Comparison of ENCODE assay signal across 8 cellular contexts in the genomic region with DNA sequence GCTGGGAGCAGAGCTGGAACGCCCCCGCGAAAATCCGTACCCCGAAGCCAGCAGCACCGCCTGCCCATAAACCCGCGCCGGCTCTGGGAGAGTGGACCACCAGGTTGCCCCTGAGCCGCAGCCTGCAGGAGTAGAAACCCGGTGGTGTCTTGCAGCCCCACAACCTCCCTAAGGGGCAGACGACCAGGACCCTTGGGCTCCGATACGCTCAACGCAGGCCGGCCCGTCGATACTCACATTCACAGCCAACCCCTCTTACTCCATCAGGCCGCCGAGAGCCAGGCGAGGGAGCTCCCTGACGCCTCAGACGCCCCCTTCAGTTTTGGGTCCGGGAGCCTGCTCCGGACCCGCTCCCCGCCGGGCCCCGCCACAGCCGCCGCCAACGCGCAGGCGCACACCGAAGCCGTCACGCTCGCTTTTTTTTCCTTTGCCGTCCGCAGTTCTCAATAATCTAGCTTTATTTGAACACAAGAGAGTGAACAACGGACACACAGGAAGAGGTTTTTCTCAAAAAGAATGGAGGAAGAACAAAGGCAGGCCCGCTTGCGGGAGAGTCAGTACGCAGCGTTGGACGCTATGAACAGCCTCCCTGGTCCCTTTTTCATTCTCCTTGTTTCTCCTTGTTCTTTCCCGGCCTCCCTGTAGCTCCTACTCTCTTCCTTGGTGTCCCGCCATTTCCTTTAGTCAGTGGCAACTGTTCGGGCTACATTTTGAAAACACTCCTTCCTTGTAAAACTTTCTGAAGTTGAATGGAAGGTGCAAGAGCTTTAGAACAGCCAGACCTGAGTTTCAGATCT. TPM values are rescaled to one million over a fixed set of nuclear protein-coding genes. Genes with fewer than 3 reads are reported as not detected.
DNase-seq lines count a peak whose midpoint lies in the region; ATAC-seq and TF ChIP-seq lines count a peak whose summit lies in the region.

Gene ZNF106 (minus strand): TSS at position 399 of the 797 bp plus-strand sequence. CDS start 18,852 bp downstream, outside the sequence.

- peak within 1 kb of the TSS; percentile 86 for H2AFZ ChIP-seq in parathyroid adenoma

- H3K4me2 ChIP-seq in parathyroid adenoma (ENCODE audit: low read length): peak within 1 kb of the TSS; percentile 79

- H3K27me3 ChIP-seq in adipocyte (replicated peaks; ENCODE audit: control insufficient read depth, insufficient read depth, low read length) (no peaks in the 10 kb centered on the region), parathyroid adenoma (ENCODE audit: control insufficient read depth, insufficient read depth, low read length) (no peaks in the 10 kb centered on the region), tibial nerve (no peaks in the 10 kb centered on the region)

- TF ChIP-seq EP300 in tibial nerve (IDR thresholded peaks at IDR 0.05): peak; percentile 90 to 98

- peak; percentile 85 to 93 for TF ChIP-seq POLR2A in tibial nerve (IDR thresholded peaks at IDR 0.05)

- TF ChIP-seq CTCF in parathyroid adenoma (IDR thresholded peaks at IDR 0.05) (no peak), tibial nerve (IDR thresholded peaks at IDR 0.05) (peak in 2 of 5 experiments; percentile 5 to 9)

- DNase-seq in Daoy (ENCODE audit: low read depth) (peak; percentile 91), NCI-H1436 treated with DMSO at 0.1 percent for 48 hours (lab: John Stamatoyannopoulos, UW) (peak; percentile 69), T follicular helper cell (ENCODE audit: low read depth) (peak; percentile 83), adipocyte (ENCODE audit: low read depth) (peak; percentile 96), cardiac septum (ENCODE audit: low spot score) (peak; percentile 95), tibial nerve (ENCODE audit: low spot score in 2 of 2) (peak; percentile 54 to 76)

- ATAC-seq in HG02571 (IDR thresholded peaks at IDR 0.05; ENCODE audit: unreplicated experiment): peak; percentile 47

- intact Hi-C loops in cardiac septum (cut with DNase I): no loop called here

- H3K9me3 ChIP-seq in adipocyte (ENCODE audit: control insufficient read depth, low read length) (no peaks in the 10 kb centered on the region), parathyroid adenoma (ENCODE audit: control insufficient read depth, low read length) (no peaks in the 10 kb centered on the region), tibial nerve (no peaks in the 10 kb centered on the region)

- H3K4me3 ChIP-seq in adipocyte (ENCODE audit: low read length) (peak within 1 kb of the TSS; percentile 97), parathyroid adenoma (ENCODE audit: low read depth, low read length) (peak within 1 kb of the TSS; percentile 90), tibial nerve (peak within 1 kb of the TSS; percentile 78 to 94 (median 82))

- H3K4me1 ChIP-seq in adipocyte (ENCODE audit: control insufficient read depth, insufficient read depth, low read length) (peaks cover 12% of the 10 kb centered on the region), parathyroid adenoma (peaks cover 5% of the 10 kb centered on the region), tibial nerve (peaks cover 0 to 47% (median 20%) of the 10 kb centered on the region in 4 donors)

- peak within 1 kb of the TSS; percentile 95 for H3K27ac ChIP-seq in parathyroid adenoma
- H3K27ac ChIP-seq in tibial nerve: peak within 1 kb of the TSS; percentile 86 to 97 (median 94)

- H3K9ac ChIP-seq in adipocyte (ENCODE audit: low read length) (peak within 1 kb of the TSS; percentile 98), parathyroid adenoma (peak within 1 kb of the TSS; percentile 57)

- H3K36me3 ChIP-seq in adipocyte (ENCODE audit: control insufficient read depth, insufficient read depth, low read length, severe bottlenecking) (no peaks in the 10 kb centered on the region), parathyroid adenoma (ENCODE audit: control insufficient read depth, insufficient read depth, low read length) (no peaks in the 10 kb centered on the region), tibial nerve (no peaks in the 10 kb centered on the region)

- H3K79me2 ChIP-seq in parathyroid adenoma: peaks cover 3% of the 10 kb centered on the region

- 0 to 1% methylated on average over 41 to 48 of the region's 49 CpGs for WGBS in tibial nerve, 2 donors

RNA-seq across cellular contexts. Expression of gene ZNF106, which starts in this region (rescaled TPM):
- total RNA-seq in Daoy (2014; rRNA removed; shearing (Covaris generic)): 26.5 and 29.4 TPM in 2 replicates
- 691 TPM for total RNA-seq in cardiac septum
- total RNA-seq in tibial nerve: 10 to 100 TPM; 54.5 to 92.9 (median 63.9) TPM

Comparison
In these comparisons a context has a peak if more than half of its experiments do, and no peak if none do; other contexts are left out.
1. Peak in every context shown above with its lines: DNase-seq, ATAC-seq, H3K4me3 ChIP-seq and H3K27ac ChIP-seq.